Comparison of ENCODE assay signal across 1 cellular context in genomic region chr10:124537166-124537725, GRCh38.
TF ChIP-seq lines count a peak whose summit lies in the region.

No MANE protein-coding gene starts in this region.

TF ChIP-seq in IMR-90, 13 proteins besides CTCF, POLR2A, EP300 and RAD21:
- TF ChIP-seq USF2 (IDR thresholded peaks at IDR 0.05; ENCODE audit: low read depth, low read length) (no peak), MXI1 (IDR thresholded peaks at IDR 0.05; ENCODE audit: borderline replicate concordance, low read depth, low read length) (no peak), RFX5 (IDR thresholded peaks at IDR 0.05; ENCODE audit: low read depth, low read length) (no peak), CEBPB (IDR thresholded peaks at IDR 0.05; ENCODE audit: low read depth, low read length) (no peak), SMC3 (IDR thresholded peaks at IDR 0.05; ENCODE audit: low read depth, low read length) (no peak), NFE2L2 (IDR thresholded peaks at IDR 0.05; ENCODE audit: low read depth, low read length) (no peak), ELK1 (IDR thresholded peaks at IDR 0.05; ENCODE audit: borderline replicate concordance, low read depth, low read length) (no peak), BHLHE40 (IDR thresholded peaks at IDR 0.05; ENCODE audit: low read depth, low read length) (no peak), MAFK (IDR thresholded peaks at IDR 0.05; ENCODE audit: low read depth, low read length) (no peak), RCOR1 (IDR thresholded peaks at IDR 0.05; ENCODE audit: insufficient replicate concordance, low read length) (no peak), CHD1 (IDR thresholded peaks at IDR 0.05; ENCODE audit: low read depth, low read length) (no peak), MAZ (IDR thresholded peaks at IDR 0.05; ENCODE audit: borderline replicate concordance, low read depth, low read length) (no peak), FOS (IDR thresholded peaks at IDR 0.05; ENCODE audit: low read depth, low read length) (no peak)
